ENCODE assay signal across 11 cellular contexts in the genomic region with DNA sequence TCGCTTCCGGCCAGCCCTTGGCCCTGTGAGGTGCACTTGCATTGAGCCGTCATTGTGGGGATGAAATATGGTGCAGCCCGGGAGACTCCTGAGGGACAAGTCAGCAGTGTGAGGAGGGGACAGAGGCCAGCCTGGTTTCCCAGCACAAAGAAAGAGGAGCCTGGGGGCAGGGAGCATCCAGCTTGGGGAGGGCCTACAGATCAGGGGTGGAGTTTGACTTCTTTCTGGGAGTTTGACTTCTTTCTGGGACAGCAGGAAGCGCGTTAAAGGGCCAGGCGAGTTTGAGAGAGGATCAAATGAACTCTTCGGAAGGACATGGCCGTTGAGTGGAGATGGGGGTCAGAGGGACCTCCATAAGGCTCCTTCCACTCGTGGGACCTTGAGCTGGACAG.
DNase-seq lines count a peak whose midpoint lies in the region; ATAC-seq and TF ChIP-seq lines count a peak whose summit lies in the region.
"Had no signal": no experiment of that assay in that cellular context is flagged by ENCODE, and none has a peak within 500 bp of the region (broad histone marks: within the 10 kb centered on the region; RNA-seq: fewer than 3 reads in every experiment).

No MANE protein-coding gene starts in this region.

- H3K9me3 ChIP-seq in A673 (ENCODE audit: low read depth, low read length, poor library complexity, severe bottlenecking): no peaks in the 10 kb centered on the region
- no peaks in the 10 kb centered on the region for H3K9me3 ChIP-seq in osteoblast (ENCODE audit: low read depth, low read length)

- CTCF ChIA-PET in A673 (lab: Charles Lee): no interaction called here

- H3K4me3 ChIP-seq in A673 (ENCODE audit: low read depth, low read length, poor library complexity, severe bottlenecking): no peak overlapping the region
- no peak overlapping the region for H3K4me3 ChIP-seq in astrocyte of the spinal cord (ENCODE audit: low read depth, low read length)
- no peak overlapping the region for H3K4me3 ChIP-seq in osteoblast (ENCODE audit: insufficient read depth, low read length)

- BruUV-seq in A673 (replicated peaks; lab: Mats Ljungman, UMichigan): no TSS peak

- H3K4me1 ChIP-seq in A673 (ENCODE audit: insufficient read depth, low read length, poor library complexity, severe bottlenecking) (no peaks in the 10 kb centered on the region), osteoblast (ENCODE audit: insufficient read depth, low read length) (peaks cover 49% of the 10 kb centered on the region)

- POLR2A ChIA-PET in A673 (lab: Charles Lee; ENCODE audit: low non-redundant PET): no interaction called here

- no peak overlapping the region for H3K27ac ChIP-seq in A673 (ENCODE audit: low read depth, low read length, poor library complexity, severe bottlenecking)
- H3K27ac ChIP-seq in osteoblast (ENCODE audit: low read depth, low read length): peak overlapping the region; percentile 64
- H3K27ac ChIP-seq: KMS-11 had no signal

- ATAC-seq in left cardiac atrium: peak; percentile 68 to 80

- no peaks in the 10 kb centered on the region for H3K79me2 ChIP-seq in osteoblast (ENCODE audit: insufficient read depth, low read length)

- H3K4me2 ChIP-seq in osteoblast (ENCODE audit: insufficient read depth, low read length): peak overlapping the region; percentile 33
- H3K4me2 ChIP-seq: KMS-11 had no signal

- no peak for TF ChIP-seq CTCF in A673 (conservative IDR thresholded peaks at IDR 0.05; ENCODE audit: low read depth, low read length)
- no peak for TF ChIP-seq CTCF in astrocyte of the spinal cord (IDR thresholded peaks at IDR 0.05; ENCODE audit: low read depth, low read length)
- TF ChIP-seq CTCF in osteoblast (IDR thresholded peaks at IDR 0.05; ENCODE audit: extremely low read depth, low read depth, low read length): no peak

- H3K27me3 ChIP-seq in A673 (replicated peaks; ENCODE audit: insufficient read depth, low read depth, low read length, poor library complexity) (no peaks in the 10 kb centered on the region), osteoblast (ENCODE audit: insufficient read depth, low read length) (no peaks in the 10 kb centered on the region)

- DNase-seq in A673 (ENCODE audit: low spot score): peak; percentile 45
- DNase-seq in astrocyte of the spinal cord (ENCODE audit: low read depth, low spot score): peak; percentile 43
- DNase-seq in left cardiac atrium: peak; percentile 77
- DNase-seq in osteoblast (ENCODE audit: insufficient read length, low spot score, missing footprints): peak; percentile 80
- DNase-seq in stimulated activated CD4-positive, alpha-beta T cell treated with anti-CD3 and anti-CD28 coated beads, Interleukin-4, amount 100 ng/mL, for 1 hour: no peak
- no peak for DNase-seq in dedifferentiated amniotic fluid mesenchymal stem cell (ENCODE audit: extremely low spot score)
- no peak for DNase-seq in T1000 (lab: John Stamatoyannopoulos, UW)
- no peak for DNase-seq in NK-92 treated with Interleukin-12 subunit alpha and Interleukin-12 subunit beta, amount 100 ng/mL, for 24 hours (lab: John Stamatoyannopoulos, UW)
- DNase-seq: NCI-H510A, T-helper 9 cell had no signal

- no peaks in the 10 kb centered on the region for H4K20me1 ChIP-seq in osteoblast (ENCODE audit: insufficient read depth, low read length)

- intact Hi-C loops in A673 (cut with micrococcal nuclease; ENCODE audit: unreplicated experiment): loop anchor here (10.0 kb wide), 1 partner anchor 106 kb away; no protein-coding TSS in a partner anchor
- intact Hi-C loops in left cardiac atrium (cut with DNase I): loop anchor here in 1 of 2 donors (10.0 kb wide), 1 partner anchor 96 kb away; the partner anchor contains the start of gene LRRC32

- no peaks in the 10 kb centered on the region for H3K36me3 ChIP-seq in A673 (ENCODE audit: insufficient read depth, low read length, poor library complexity, severe bottlenecking)
- H3K36me3 ChIP-seq in osteoblast (ENCODE audit: insufficient read depth, low read length): no peaks in the 10 kb centered on the region

- in situ Hi-C loops in astrocyte of the spinal cord (cut with HindIII; ENCODE audit: low sequenced_read_pairs): no loop called here

- H2AFZ ChIP-seq in osteoblast (ENCODE audit: low read length): peak overlapping the region; percentile 72

Comparison
In these comparisons a context has a peak if more than half of its experiments do, and no peak if none do; other contexts are left out.
1. DNase-seq: peak in A673 (single experiment), astrocyte of the spinal cord (single experiment), left cardiac atrium (single experiment) and osteoblast (single experiment); none in stimulated activated CD4-positive, alpha-beta T cell treated with anti-CD3 and anti-CD28 coated beads, Interleukin-4, amount 100 ng/mL, for 1 hour (single experiment), dedifferentiated amniotic fluid mesenchymal stem cell (single experiment), T1000 (single experiment) and NK-92 treated with Interleukin-12 subunit alpha and Interleukin-12 subunit beta, amount 100 ng/mL, for 24 hours (single experiment).